ENCODE assay signal across 1 cellular context in genomic region chr9:96441798-96442445, GRCh38.
TF ChIP-seq lines count a peak whose summit lies in the region.

No MANE protein-coding gene starts in this region.

TF ChIP-seq in SK-N-SH, 30 proteins besides CTCF, POLR2A, EP300 and RAD21 (continued from another document):
- TF ChIP-seq REST (IDR thresholded peaks at IDR 0.05; ENCODE audit: low read depth, low read length) = no peak
- TF ChIP-seq TAF1 (IDR thresholded peaks at IDR 0.05; ENCODE audit: borderline replicate concordance, low read depth, low read length) = no peak
- TF ChIP-seq ELF1 (IDR thresholded peaks at IDR 0.05) = no peak
